In the genomic region with DNA sequence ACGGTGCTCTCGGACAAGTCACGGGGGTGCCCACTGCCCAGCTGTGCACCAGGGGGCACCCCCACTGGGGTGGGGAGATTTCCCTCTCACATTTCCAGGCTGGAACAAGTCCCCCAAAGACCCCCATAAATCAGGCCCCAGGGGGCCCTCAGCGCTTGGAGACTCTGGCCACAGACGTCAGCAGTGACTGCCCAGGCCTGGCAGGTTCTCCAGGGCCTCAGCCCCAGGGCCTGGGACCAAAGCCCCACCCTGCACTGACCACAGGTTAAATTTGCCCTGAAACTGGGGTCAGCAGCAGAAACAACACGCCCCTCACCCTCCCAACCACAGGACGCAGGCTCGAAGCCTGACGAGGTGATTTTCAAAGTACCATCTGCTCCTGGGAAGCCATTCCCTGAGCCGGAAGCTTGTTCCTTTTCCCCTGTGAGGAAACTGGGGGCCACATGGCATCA, we compare ENCODE assay signal across 18 cellular contexts. TPM values are rescaled to one million over a fixed set of nuclear protein-coding genes. Genes with fewer than 3 reads are reported as not detected.
DNase-seq lines count a peak whose midpoint lies in the region; ATAC-seq and TF ChIP-seq lines count a peak whose summit lies in the region.
"Had no signal": no experiment of that assay in that cellular context is flagged by ENCODE, and none has a peak within 500 bp of the region (broad histone marks: within the 10 kb centered on the region; RNA-seq: fewer than 3 reads in every experiment).

No MANE protein-coding gene starts in this region.

- H3K27ac ChIP-seq in HUES64 (ENCODE audit: low read depth, low read length) (peak overlapping the region; percentile 0), endodermal cell (ENCODE audit: low read depth, low read length) (no peak overlapping the region), neural progenitor cell (no peak overlapping the region)
- H3K27ac ChIP-seq: thoracic aorta had no signal

- H3K9me3 ChIP-seq in HUES64 (ENCODE audit: insufficient read depth, low read depth, low read length): no peaks in the 10 kb centered on the region
- no peaks in the 10 kb centered on the region for H3K9me3 ChIP-seq in endodermal cell (ENCODE audit: control insufficient read depth, low read length)
- no peaks in the 10 kb centered on the region for H3K9me3 ChIP-seq in neural progenitor cell (ENCODE audit: low read depth)
- H3K9me3 ChIP-seq: ovary, thoracic aorta had no signal

- 80% methylated on average over 10 of the region's 10 CpGs for WGBS in HUES64
- 92 to 97% methylated on average over 4 to 10 of the region's 10 CpGs for WGBS in endodermal cell (ENCODE audit: insufficient coverage in 1 of 2, insufficient read length in 1 of 2), 2 experiments

- peak; percentile 63 for DNase-seq in ELF-1 (ENCODE audit: low read depth, low spot score)
- peak; percentile 54 for DNase-seq in endodermal cell
- no peak for DNase-seq in neural progenitor cell (ENCODE audit: low spot score)
- DNase-seq in mucosa of gallbladder (ENCODE audit: low spot score): no peak
- DNase-seq in DMS153 treated with DMSO at 0.1 percent for 48 hours (lab: John Stamatoyannopoulos, UW; ENCODE audit: unreplicated experiment): no peak
- DNase-seq: activated naive CD4-positive, alpha-beta T cell treated with Interleukin-2 at 50 U/mL for 16 hours; C1 segment of cervical spinal cord; DND-41; Kasumi-1; NCI-H1417 treated with DMSO at 0.1 percent for 48 hours; small intestine; stimulated activated CD4-positive, alpha-beta T cell treated with anti-CD3 and anti-CD28 coated beads, Interleukin-4, amount 100 ng/mL, for 4 hours; T-helper 2 cell had no signal

- H3K27me3 ChIP-seq in HUES64 (ENCODE audit: insufficient read depth, low read length) (no peaks in the 10 kb centered on the region), endodermal cell (ENCODE audit: control insufficient read depth, insufficient read depth, low read length, poor library complexity, severe bottlenecking) (no peaks in the 10 kb centered on the region), neural progenitor cell (no peaks in the 10 kb centered on the region)
- H3K27me3 ChIP-seq: ovary had no signal

- H3K9me3 Mint-ChIP-seq in endodermal cell (no peaks in the 10 kb centered on the region), neural progenitor cell (no peaks in the 10 kb centered on the region)

- peaks cover 10% of the 10 kb centered on the region for H3F3A ChIP-seq in neural progenitor cell (ENCODE audit: low read depth)

- H3K4me2 ChIP-seq in neural progenitor cell: no peak overlapping the region

- no peak for ATAC-seq in GM21447 (IDR thresholded peaks at IDR 0.05; ENCODE audit: unreplicated experiment)
- ATAC-seq: activated CD4-positive, CD25-positive, alpha-beta regulatory T cell treated with anti-CD3 and anti-CD28 coated beads, Interleukin-2, amount 50 U/mL, for 24 hours had no signal

- H3K4me3 Mint-ChIP-seq in endodermal cell: no peak overlapping the region
- no peak overlapping the region for H3K4me3 Mint-ChIP-seq in neural progenitor cell

- H3K27ac Mint-ChIP-seq in endodermal cell (peak overlapping the region; percentile 35), neural progenitor cell (peak overlapping the region; percentile 80)

- no peaks in the 10 kb centered on the region for H3K27me3 Mint-ChIP-seq in endodermal cell (ENCODE audit: insufficient read depth)
- H3K27me3 Mint-ChIP-seq in neural progenitor cell (ENCODE audit: insufficient read depth, low read depth): peaks cover 6% of the 10 kb centered on the region

- H2AFZ ChIP-seq in neural progenitor cell (replicated peaks): no peak overlapping the region

- H3K9ac ChIP-seq in HUES64 (ENCODE audit: low read depth, low read length): no peak overlapping the region
- no peak overlapping the region for H3K9ac ChIP-seq in endodermal cell (ENCODE audit: extremely low read depth, low read length, poor library complexity, severe bottlenecking)
- H3K9ac ChIP-seq in neural progenitor cell: no peak overlapping the region

- H3K36me3 ChIP-seq in HUES64 (ENCODE audit: insufficient read depth, low read length): no peaks in the 10 kb centered on the region
- no peaks in the 10 kb centered on the region for H3K36me3 ChIP-seq in endodermal cell (ENCODE audit: control insufficient read depth, insufficient read depth, low read length)
- no peaks in the 10 kb centered on the region for H3K36me3 ChIP-seq in neural progenitor cell
- H3K36me3 ChIP-seq: ovary, thoracic aorta had no signal

- H4K20me1 ChIP-seq in neural progenitor cell (ENCODE audit: low read depth): peaks cover 37% of the 10 kb centered on the region

- peaks cover 43% of the 10 kb centered on the region for H3K4me1 ChIP-seq in HUES64 (ENCODE audit: insufficient read depth, low read length)
- peaks cover 11% of the 10 kb centered on the region for H3K4me1 ChIP-seq in endodermal cell (ENCODE audit: control insufficient read depth, insufficient read depth, low read length)
- H3K4me1 ChIP-seq in neural progenitor cell: peaks cover 42% of the 10 kb centered on the region

- H3K4me3 ChIP-seq in HUES64 (ENCODE audit: low read length) (no peak overlapping the region), endodermal cell (ENCODE audit: low read length) (no peak overlapping the region), neural progenitor cell (no peak overlapping the region)
- H3K4me3 ChIP-seq: ovary, thoracic aorta had no signal

- peaks cover 87% of the 10 kb centered on the region for H3K79me2 ChIP-seq in neural progenitor cell (ENCODE audit: low read depth)

- H3K4me1 Mint-ChIP-seq in endodermal cell: peaks cover 34% of the 10 kb centered on the region
- peaks cover 63% of the 10 kb centered on the region for H3K4me1 Mint-ChIP-seq in neural progenitor cell

- no peak for TF ChIP-seq CTCF in endodermal cell (conservative IDR thresholded peaks at IDR 0.05)
- no peak for TF ChIP-seq CTCF in neural progenitor cell (IDR thresholded peaks at IDR 0.05)

- H3K36me3 Mint-ChIP-seq in endodermal cell (ENCODE audit: low read depth) (peaks cover 7% of the 10 kb centered on the region), neural progenitor cell (peaks cover 2% of the 10 kb centered on the region)

RNA-seq across cellular contexts. Expression of a gene that starts 17.0 kb away (rescaled TPM):
- polyA plus RNA-seq in HUES64 (2013, experiment 1 of 2): 26.5 TPM
- polyA plus RNA-seq in HUES64 (2013, experiment 2 of 2): 27.3 TPM
- total RNA-seq in endodermal cell (10 to 100 TPM; 35.5 to 38.3 TPM), neural progenitor cell (ENCODE audit: low replicate concordance) (16.4 and 39.0 TPM in 2 replicates), mucosa of gallbladder (8.8 TPM)
- 41.5 TPM for polyA plus RNA-seq in endodermal cell (2013, experiment 1 of 2)
- 41.3 TPM for polyA plus RNA-seq in endodermal cell (2013, experiment 2 of 2)

Comparison
In these comparisons a context has a peak if more than half of its experiments do, and no peak if none do; other contexts are left out.
1. DNase-seq: peak in ELF-1 (single experiment) and endodermal cell (single experiment); none in neural progenitor cell (single experiment), mucosa of gallbladder (single experiment) and DMS153 treated with DMSO at 0.1 percent for 48 hours (single experiment).